21 cellular contexts compared by ENCODE assay signal in the genomic region with DNA sequence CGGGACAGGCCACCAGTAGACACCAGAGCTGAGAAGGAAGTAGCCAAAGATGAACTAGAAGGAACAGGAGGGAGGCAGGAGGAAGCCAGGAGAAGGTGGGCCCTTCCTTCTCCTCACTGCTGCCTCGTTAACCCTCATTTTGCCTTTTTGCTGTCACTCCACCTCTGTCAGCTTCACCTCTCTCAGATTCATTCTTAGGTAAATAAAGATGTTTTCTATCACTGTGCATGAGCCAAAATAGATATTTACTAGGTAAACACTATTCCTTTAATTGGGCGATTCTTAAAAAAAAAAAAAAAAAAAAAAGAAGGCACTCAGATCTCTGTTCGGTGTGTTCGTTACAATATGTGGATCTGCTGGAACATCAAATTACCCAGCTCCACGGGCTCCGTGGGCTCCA.
A peak's percentile ranks its signal among the peaks of the same experiment; 100 is the strongest.
DNase-seq lines count a peak whose midpoint lies in the region; TF ChIP-seq lines count a peak whose summit lies in the region.
"Had no signal": no experiment of that assay in that cellular context is flagged by ENCODE, and none has a peak within 500 bp of the region (broad histone marks: within the 10 kb centered on the region; RNA-seq: fewer than 3 reads in every experiment).

No MANE protein-coding gene starts in this region.

- H3K9ac ChIP-seq in liver (ENCODE audit: low read depth in 1 of 2, low read length in 2 of 2) = no peak overlapping the region
- H3K9ac ChIP-seq: parathyroid adenoma had no signal

- no peak for TF ChIP-seq RAD21 in liver (IDR thresholded peaks at IDR 0.05)

- H3K4me2 ChIP-seq in PC-9 = no peak overlapping the region
- H3K4me2 ChIP-seq: smooth muscle cell had no signal

- TF ChIP-seq EP300 in tibial nerve (IDR thresholded peaks at IDR 0.05) = no peak

- no peaks in the 10 kb centered on the region for H4K20me1 ChIP-seq in PC-9 (ENCODE audit: insufficient read depth)

- intact Hi-C loops in PC-9 (cut with micrococcal nuclease; ENCODE audit: unreplicated experiment) = no loop called here

- H3K27ac ChIP-seq in angular gyrus (ENCODE audit: low read depth, low read length) (peak overlapping the region; percentile 95), liver (ENCODE audit: low read depth in 1 of 2, low read length in 2 of 2) (no peak overlapping the region), tibial nerve (peak overlapping the region; percentile 57 to 93 (median 88)), PC-9 (no peak overlapping the region)
- H3K27ac ChIP-seq: parathyroid adenoma had no signal

- BruUV-seq in PC-9 (replicated peaks; lab: Mats Ljungman, UMichigan) = no TSS peak

- no peak for TF ChIP-seq CTCF in liver (IDR thresholded peaks at IDR 0.05; ENCODE audit: low read depth, low read length, missing input control)
- no peak for TF ChIP-seq CTCF in tibial nerve (IDR thresholded peaks at IDR 0.05)
- TF ChIP-seq CTCF in PC-9 (conservative IDR thresholded peaks at IDR 0.05) = no peak

- no peaks in the 10 kb centered on the region for H3K79me2 ChIP-seq in PC-9 (ENCODE audit: low read depth)
- H3K79me2 ChIP-seq: parathyroid adenoma had no signal

- H2AFZ ChIP-seq in PC-9 = no peak overlapping the region
- H2AFZ ChIP-seq: parathyroid adenoma had no signal

- POLR2A ChIA-PET in PC-9 (lab: Charles Lee; ENCODE audit: unreplicated experiment) = no interaction called here

- no peak overlapping the region for H3K4me3 ChIP-seq in liver (ENCODE audit: low read depth in 1 of 3, low read length in 3 of 3)
- H3K4me3 ChIP-seq in tibial nerve = no peak overlapping the region
- no peak overlapping the region for H3K4me3 ChIP-seq in PC-9
- H3K4me3 ChIP-seq: right atrium auricular region, SJCRH30, smooth muscle cell, thyroid gland had no signal

- no peaks in the 10 kb centered on the region for H3F3A ChIP-seq in PC-9 (ENCODE audit: insufficient read depth, low read depth)

- peaks cover 0 to 14% (median 4%) of the 10 kb centered on the region in 4 donors for H3K4me1 ChIP-seq in liver (ENCODE audit: control insufficient read depth in 4 of 4, insufficient read depth in 4 of 4, low read length in 3 of 4)
- H3K4me1 ChIP-seq in tibial nerve = peaks cover 0 to 38% (median 27%) of the 10 kb centered on the region in 4 donors
- H3K4me1 ChIP-seq in PC-9 (replicated peaks; ENCODE audit: insufficient read depth) = no peaks in the 10 kb centered on the region
- H3K4me1 ChIP-seq: Caco-2, parathyroid adenoma, right atrium auricular region had no signal

- CTCF ChIA-PET in PC-9 (lab: Charles Lee) = no interaction called here

- 50% methylated on average over 7 of the region's 7 CpGs for WGBS in liver
- WGBS in tibial nerve, 2 donors = 44 to 45% methylated on average over 7 of the region's 7 CpGs

- H3K9me2 ChIP-seq in PC-9 (ENCODE audit: insufficient read depth) = no peaks in the 10 kb centered on the region

- TF ChIP-seq POLR2A in tibial nerve (IDR thresholded peaks at IDR 0.05) = no peak

- H3K27me3 ChIP-seq in liver (ENCODE audit: control insufficient read depth in 4 of 4, insufficient read depth in 4 of 4, low read length in 3 of 4) (no peaks in the 10 kb centered on the region), tibial nerve (no peaks in the 10 kb centered on the region), PC-9 (ENCODE audit: insufficient read depth, low read depth) (no peaks in the 10 kb centered on the region)
- H3K27me3 ChIP-seq: right atrium auricular region, SJCRH30, thyroid gland had no signal

- DNase-seq in NCI-H2029 treated with DMSO at 0.1 percent for 48 hours (lab: John Stamatoyannopoulos, UW) = peak; percentile 70
- DNase-seq in tibial nerve (ENCODE audit: low spot score in 2 of 2) = no peak
- no peak for DNase-seq in CD1c-positive myeloid dendritic cell (ENCODE audit: extremely low spot score)
- DNase-seq in PC-9 = no peak
- DNase-seq in NCI-H2196 treated with DMSO at 0.1 percent for 48 hours (lab: John Stamatoyannopoulos, UW; ENCODE audit: unreplicated experiment) = no peak
- DNase-seq: activated CD4-positive, alpha-beta T cell treated with anti-CD3 and anti-CD28 coated beads, Interleukin-2, amount 10 ng/mL, durations not matched to agents 24 days and 14 days; activated effector memory CD4-positive, alpha-beta T cell treated with Interleukin-2 at 50 U/mL for 16 hours; Caco-2; left cardiac atrium; mesenchymal stem cell; NCI-H187; RPMI8226; stimulated activated CD4-positive, alpha-beta T cell treated with anti-CD3 and anti-CD28 coated beads, Interleukin-1b, Interleukin-23, amount 100 ng/mL, for 48 hours; T-helper 9 cell; thyroid gland had no signal

- no peaks in the 10 kb centered on the region for H3K36me3 ChIP-seq in liver (ENCODE audit: control insufficient read depth in 4 of 4, insufficient read depth in 3 of 4, low read depth in 1 of 4, low read length in 3 of 4)
- H3K36me3 ChIP-seq in tibial nerve = no peaks in the 10 kb centered on the region
- no peaks in the 10 kb centered on the region for H3K36me3 ChIP-seq in PC-9 (ENCODE audit: low read depth)
- H3K36me3 ChIP-seq: right atrium auricular region, SJCRH30, thyroid gland had no signal

- no peaks in the 10 kb centered on the region for H3K9me3 ChIP-seq in liver (ENCODE audit: control insufficient read depth in 4 of 4, low read length in 3 of 4)
- no peaks in the 10 kb centered on the region for H3K9me3 ChIP-seq in tibial nerve
- no peaks in the 10 kb centered on the region for H3K9me3 ChIP-seq in PC-9 (ENCODE audit: insufficient read depth, low read depth)
- H3K9me3 ChIP-seq: Caco-2, right atrium auricular region, SJCRH30, thyroid gland had no signal

TF ChIP-seq in liver, 16 proteins besides CTCF, POLR2A, EP300 and RAD21:
- TF ChIP-seq YY1 (IDR thresholded peaks at IDR 0.05) (no peak), FOXA2 (IDR thresholded peaks at IDR 0.05) (peak; percentile 11), FOXA1 (IDR thresholded peaks at IDR 0.05) (peak; percentile 21), NR2F2 (IDR thresholded peaks at IDR 0.05) (no peak)
TF ChIP-seq in liver: peak in this region for 2.

Comparison
In these comparisons a context has a peak if more than half of its experiments do, and no peak if none do; other contexts are left out.
1. H3K27ac ChIP-seq: peak in angular gyrus (single experiment) and tibial nerve (4 of 4); none in liver (0 of 2) and PC-9 (single experiment).